1 cellular context compared by ENCODE assay signal in genomic region chr1:6603851-6604558, GRCh38.
TF ChIP-seq lines count a peak whose summit lies in the region.

No MANE protein-coding gene starts in this region.

TF ChIP-seq in endothelial cell of umbilical vein, 7 proteins besides CTCF, POLR2A, EP300 and RAD21 (continued from another document):
- TF ChIP-seq POLR2AphosphoS5 (IDR thresholded peaks at IDR 0.05; ENCODE audit: insufficient read depth, low read depth, low read length), result peak; percentile 58
